13 cellular contexts compared by ENCODE assay signal in the genomic region with DNA sequence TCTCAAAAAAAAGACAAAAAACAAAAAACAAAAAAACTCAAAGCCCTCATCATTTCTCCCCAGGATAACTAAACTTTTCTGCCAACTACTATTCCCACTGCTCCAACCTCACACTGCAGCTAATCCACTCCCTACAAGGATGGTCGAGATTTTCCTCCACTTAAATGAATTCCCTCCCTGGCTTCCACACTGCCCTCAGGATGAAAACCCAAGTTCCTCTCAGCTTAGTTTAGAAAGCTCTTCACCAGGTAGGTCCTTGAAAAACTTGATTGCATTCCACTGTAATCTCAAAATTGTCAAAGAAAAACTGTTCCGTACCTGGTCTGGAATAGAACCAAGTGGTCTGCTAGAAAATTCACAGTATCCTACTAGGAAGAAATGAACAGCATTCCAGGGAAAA.
DNase-seq lines count a peak whose midpoint lies in the region; ATAC-seq lines count a peak whose summit lies in the region.
"Had no signal": no experiment of that assay in that cellular context is flagged by ENCODE, and none has a peak within 500 bp of the region (broad histone marks: within the 10 kb centered on the region; RNA-seq: fewer than 3 reads in every experiment).

No MANE protein-coding gene starts in this region.

- peaks cover 5 to 9% of the 10 kb centered on the region in 2 donors for H3K4me1 ChIP-seq in aorta (ENCODE audit: control insufficient read depth in 1 of 2, insufficient read depth in 2 of 2, low read length in 2 of 2)

- peak overlapping the region; percentile 18 to 95 for H3K27ac Mint-ChIP-seq in activated naive CD4-positive, alpha-beta T cell treated with anti-CD3 and anti-CD28 coated beads, Interleukin-2, amount 50 U/mL, for 72 hours
- no peak overlapping the region for H3K27ac Mint-ChIP-seq in activated naive CD4-positive, alpha-beta T cell treated with anti-CD3 and anti-CD28 coated beads, Interleukin-2, amount 10 ng/mL, durations not matched to agents 7 days and 5 days
- H3K27ac Mint-ChIP-seq in activated T-helper 1 cell treated with anti-CD3 and anti-CD28 coated beads, Interleukin-12 subunit alpha, Interleukin-12 subunit beta, Interleukin-2, Interleukin-4 antibody, amounts not matched to agents 30 ng/mL and 10 ng/mL and 1 ng/mL, durations not matched to agents 14 hours and 24 hours and 36 hours, result peak overlapping the region; percentile 13
- H3K27ac Mint-ChIP-seq in naive B cell, result peak overlapping the region; percentile 92 to 99 (median 96)

- peaks cover 0 to 2% of the 10 kb centered on the region in 2 donors for H3K36me3 ChIP-seq in aorta (ENCODE audit: control insufficient read depth in 1 of 2, insufficient read depth in 2 of 2, low read length in 1 of 2)

- DNase-seq in activated naive CD4-positive, alpha-beta T cell treated with anti-CD3 and anti-CD28 coated beads, Interleukin-2, amount 50 U/mL, for 72 hours (ENCODE audit: low spot score in 2 of 2), result no peak
- no peak for DNase-seq in activated naive CD4-positive, alpha-beta T cell treated with anti-CD3 and anti-CD28 coated beads, Interleukin-2, amount 10 ng/mL, durations not matched to agents 7 days and 5 days
- DNase-seq in activated T-helper 1 cell treated with anti-CD3 and anti-CD28 coated beads, Interleukin-12 subunit alpha, Interleukin-12 subunit beta, Interleukin-2, Interleukin-4 antibody, amounts not matched to agents 30 ng/mL and 10 ng/mL and 1 ng/mL, durations not matched to agents 14 hours and 24 hours and 36 hours (ENCODE audit: low spot score), result no peak
- DNase-seq in naive B cell, result no peak
- no peak for DNase-seq in aorta
- no peak for DNase-seq in CD1c-positive myeloid dendritic cell (ENCODE audit: extremely low spot score)
- DNase-seq: NCI-H1694; NCI-H510A treated with DMSO at 0.1 percent for 48 hours; OCI-M1; posterior cingulate gyrus; stimulated activated CD4-positive, alpha-beta T cell treated with anti-CD3 and anti-CD28 coated beads, Interleukin-12 subunit alpha, Interleukin-12 subunit beta, amount 100 ng/mL, for 4 hours had no signal

- no peak for ATAC-seq in activated naive CD4-positive, alpha-beta T cell treated with anti-CD3 and anti-CD28 coated beads, Interleukin-2, amount 50 U/mL, for 72 hours
- ATAC-seq in naive B cell (ENCODE audit: low read depth in 2 of 2) (no peak), GM19023 (IDR thresholded peaks at IDR 0.05; ENCODE audit: unreplicated experiment) (no peak), aorta (ENCODE audit: low FRiP score) (no peak), HG03354 (IDR thresholded peaks at IDR 0.05; ENCODE audit: poor library complexity, severe bottlenecking, unreplicated experiment) (no peak)

- H3K4me3 ChIP-seq in aorta (ENCODE audit: low read length in 2 of 2), result no peak overlapping the region

- no peaks in the 10 kb centered on the region for H3K27me3 ChIP-seq in aorta (ENCODE audit: control insufficient read depth in 1 of 2, insufficient read depth in 2 of 2, low read length in 1 of 2)

- CTCF ChIA-PET in activated naive CD4-positive, alpha-beta T cell treated with anti-CD3 and anti-CD28 coated beads, Interleukin-2, amount 10 ng/mL, durations not matched to agents 7 days and 5 days (lab: Charles Lee), result interaction anchor here (0.7 to 3.3 kb wide), 8 partner anchors 10 to 153 kb away, joined by 3 to 10 read pairs (median 3); no protein-coding TSS in a partner anchor

- peaks cover 13 to 53% of the 10 kb centered on the region in 2 donors for H3K36me3 Mint-ChIP-seq in activated naive CD4-positive, alpha-beta T cell treated with anti-CD3 and anti-CD28 coated beads, Interleukin-2, amount 50 U/mL, for 72 hours
- H3K36me3 Mint-ChIP-seq in activated naive CD4-positive, alpha-beta T cell treated with anti-CD3 and anti-CD28 coated beads, Interleukin-2, amount 10 ng/mL, durations not matched to agents 7 days and 5 days, result peaks cover 39% of the 10 kb centered on the region
- H3K36me3 Mint-ChIP-seq in activated T-helper 1 cell treated with anti-CD3 and anti-CD28 coated beads, Interleukin-12 subunit alpha, Interleukin-12 subunit beta, Interleukin-2, Interleukin-4 antibody, amounts not matched to agents 30 ng/mL and 10 ng/mL and 1 ng/mL, durations not matched to agents 14 hours and 24 hours and 36 hours (ENCODE audit: low read depth), result peaks cover 29% of the 10 kb centered on the region
- H3K36me3 Mint-ChIP-seq in naive B cell, result peaks cover 2 to 8% of the 10 kb centered on the region in 2 donors

- H3K4me1 Mint-ChIP-seq in activated naive CD4-positive, alpha-beta T cell treated with anti-CD3 and anti-CD28 coated beads, Interleukin-2, amount 10 ng/mL, durations not matched to agents 7 days and 5 days, result peaks cover 78% of the 10 kb centered on the region
- H3K4me1 Mint-ChIP-seq in activated T-helper 1 cell treated with anti-CD3 and anti-CD28 coated beads, Interleukin-12 subunit alpha, Interleukin-12 subunit beta, Interleukin-2, Interleukin-4 antibody, amounts not matched to agents 30 ng/mL and 10 ng/mL and 1 ng/mL, durations not matched to agents 14 hours and 24 hours and 36 hours (ENCODE audit: low read depth), result peaks cover 73% of the 10 kb centered on the region
- peaks cover 63 to 94% (median 85%) of the 10 kb centered on the region in 3 donors for H3K4me1 Mint-ChIP-seq in naive B cell

- no peak overlapping the region for H3K4me3 Mint-ChIP-seq in activated naive CD4-positive, alpha-beta T cell treated with anti-CD3 and anti-CD28 coated beads, Interleukin-2, amount 10 ng/mL, durations not matched to agents 7 days and 5 days
- no peak overlapping the region for H3K4me3 Mint-ChIP-seq in activated T-helper 1 cell treated with anti-CD3 and anti-CD28 coated beads, Interleukin-12 subunit alpha, Interleukin-12 subunit beta, Interleukin-2, Interleukin-4 antibody, amounts not matched to agents 30 ng/mL and 10 ng/mL and 1 ng/mL, durations not matched to agents 14 hours and 24 hours and 36 hours
- peak overlapping the region in 4 of 8 donors; percentile 21 to 76 (median 72) for H3K4me3 Mint-ChIP-seq in naive B cell

- 87 to 89% methylated on average over 2 of the region's 2 CpGs for WGBS in aorta, 2 donors

- H3K9me3 Mint-ChIP-seq in activated naive CD4-positive, alpha-beta T cell treated with anti-CD3 and anti-CD28 coated beads, Interleukin-2, amount 50 U/mL, for 72 hours, result peaks cover 0 to 11% of the 10 kb centered on the region in 2 donors
- peaks cover 8% of the 10 kb centered on the region for H3K9me3 Mint-ChIP-seq in activated naive CD4-positive, alpha-beta T cell treated with anti-CD3 and anti-CD28 coated beads, Interleukin-2, amount 10 ng/mL, durations not matched to agents 7 days and 5 days
- H3K9me3 Mint-ChIP-seq in activated T-helper 1 cell treated with anti-CD3 and anti-CD28 coated beads, Interleukin-12 subunit alpha, Interleukin-12 subunit beta, Interleukin-2, Interleukin-4 antibody, amounts not matched to agents 30 ng/mL and 10 ng/mL and 1 ng/mL, durations not matched to agents 14 hours and 24 hours and 36 hours, result peaks cover 8% of the 10 kb centered on the region
- H3K9me3 Mint-ChIP-seq in naive B cell, result no peaks in the 10 kb centered on the region

- H3K27ac ChIP-seq in aorta (ENCODE audit: low read depth in 1 of 2, low read length in 2 of 2), result no peak overlapping the region

- intact Hi-C loops in activated T-helper 1 cell treated with anti-CD3 and anti-CD28 coated beads, Interleukin-12 subunit alpha, Interleukin-12 subunit beta, Interleukin-2, Interleukin-4 antibody, amounts not matched to agents 30 ng/mL and 10 ng/mL and 1 ng/mL, durations not matched to agents 14 hours and 24 hours and 36 hours (cut with micrococcal nuclease), result no loop called here
- intact Hi-C loops in aorta (cut with DNase I), result no loop called here

- no peaks in the 10 kb centered on the region for H3K9me3 ChIP-seq in aorta (ENCODE audit: control insufficient read depth, low read length)

- H3K27me3 Mint-ChIP-seq in activated naive CD4-positive, alpha-beta T cell treated with anti-CD3 and anti-CD28 coated beads, Interleukin-2, amount 10 ng/mL, durations not matched to agents 7 days and 5 days, result no peaks in the 10 kb centered on the region
- H3K27me3 Mint-ChIP-seq in activated T-helper 1 cell treated with anti-CD3 and anti-CD28 coated beads, Interleukin-12 subunit alpha, Interleukin-12 subunit beta, Interleukin-2, Interleukin-4 antibody, amounts not matched to agents 30 ng/mL and 10 ng/mL and 1 ng/mL, durations not matched to agents 14 hours and 24 hours and 36 hours (ENCODE audit: insufficient read depth), result no peaks in the 10 kb centered on the region
- no peaks in the 10 kb centered on the region for H3K27me3 Mint-ChIP-seq in naive B cell
